Comparison of ENCODE assay signal across 28 cellular contexts in genomic region chr7:73799282-73800141, GRCh38. TPM values are rescaled to one million over a fixed set of nuclear protein-coding genes. Genes with fewer than 3 reads are reported as not detected.
DNase-seq lines count a peak whose midpoint lies in the region; ATAC-seq, FAIRE-seq and TF ChIP-seq lines count a peak whose summit lies in the region.
"Had no signal": no experiment of that assay in that cellular context is flagged by ENCODE, and none has a peak within 500 bp of the region (broad histone marks: within the 10 kb centered on the region; RNA-seq: fewer than 3 reads in every experiment).

No MANE protein-coding gene starts in this region.

- CTCF ChIA-PET in HepG2 (lab: Yijun Ruan, JAX; ENCODE audit: low intra/inter-chr PET ratio, low total read pairs) = no interaction called here

- no peaks in the 10 kb centered on the region for H3K36me3 ChIP-seq in HepG2 (replicated peaks in 1 of 2; ENCODE audit: control insufficient read depth in 1 of 2, insufficient read depth in 2 of 2, low read length in 2 of 2)
- no peaks in the 10 kb centered on the region for H3K36me3 ChIP-seq in right lobe of liver
- no peaks in the 10 kb centered on the region for H3K36me3 ChIP-seq in bronchial epithelial cell (ENCODE audit: control insufficient read depth, insufficient read depth, low read length)
- H3K36me3 ChIP-seq in mesodermal cell (ENCODE audit: control insufficient read depth, insufficient read depth, low read length) = no peaks in the 10 kb centered on the region
- H3K36me3 ChIP-seq: pancreas, SJCRH30 had no signal

- H3K27ac Mint-ChIP-seq in chondrocyte (ENCODE audit: unreplicated experiment) = no peak overlapping the region
- H3K27ac Mint-ChIP-seq: activated B cell treated with CpG ODN at 0.5 μM for 24 hours; activated CD4-positive, alpha-beta memory T cell treated with anti-CD3 and anti-CD28 coated beads, Interleukin-2, amount 10 ng/mL, durations not matched to agents 7 days and 5 days; IgD-negative memory B cell; T-helper 17 cell had no signal

- DNase-seq in HepG2 (ENCODE audit: low spot score) = peak; percentile 34
- no peak for DNase-seq in right lobe of liver
- DNase-seq in bronchial epithelial cell (ENCODE audit: low read depth) = peak; percentile 29
- no peak for DNase-seq in NCI-H1048 (lab: John Stamatoyannopoulos, UW)
- DNase-seq in NCI-H2227 (lab: John Stamatoyannopoulos, UW; ENCODE audit: unreplicated experiment) = no peak
- DNase-seq in GM19240 (ENCODE audit: insufficient read length, low spot score) = no peak
- DNase-seq in chondrocyte (ENCODE audit: low spot score) = no peak
- DNase-seq: activated B cell treated with CpG ODN at 0.5 μM for 24 hours; activated CD4-positive, alpha-beta memory T cell treated with anti-CD3 and anti-CD28 coated beads, Interleukin-2, amount 10 ng/mL, durations not matched to agents 7 days and 5 days; activated T-cell treated with anti-CD3 and anti-CD28 coated beads, Interleukin-2, amount 50 U/mL, for 4 hours; body of pancreas; dorsolateral prefrontal cortex; GOT3; MV-4-11; NCI-H1930; NCI-H446; SJCRH30; stimulated activated CD8-positive, alpha-beta memory T cell treated with anti-CD3 and anti-CD28 coated beads, Interleukin-4, amount 100 ng/mL, for 48 hours; T-helper 17 cell had no signal

- POLR2A ChIA-PET in HepG2 (lab: Yijun Ruan, JAX) = no interaction called here

- H3K27ac ChIP-seq in HepG2 (ENCODE audit: extremely low read length, insufficient read depth, low read length) (no peak overlapping the region), right lobe of liver (no peak overlapping the region), mesodermal cell (ENCODE audit: low read depth, low read length, severe bottlenecking) (peak overlapping the region; percentile 16)
- H3K27ac ChIP-seq: body of pancreas, dorsolateral prefrontal cortex, pancreas, SJCRH30, skin epidermis had no signal

- no peaks in the 10 kb centered on the region for H3K4me1 Mint-ChIP-seq in chondrocyte (ENCODE audit: low read depth)
- H3K4me1 Mint-ChIP-seq: activated B cell treated with CpG ODN at 0.5 μM for 24 hours; activated CD4-positive, alpha-beta memory T cell treated with anti-CD3 and anti-CD28 coated beads, Interleukin-2, amount 10 ng/mL, durations not matched to agents 7 days and 5 days; CD14-positive monocyte; IgD-negative memory B cell; T-helper 17 cell had no signal

- WGBS in HepG2 (ENCODE audit: low lambda C conversion rate) = 20% methylated on average over 10 of the region's 10 CpGs
- 63% methylated on average over 9 of the region's 10 CpGs for WGBS in right lobe of liver (ENCODE audit: insufficient coverage, low coverage, low lambda C conversion rate, missing lambda C conversion rate)
- WGBS in mesodermal cell (ENCODE audit: insufficient coverage in 2 of 2), 2 experiments = 64 to 66% methylated on average over 3 to 7 of the region's 10 CpGs

- intact Hi-C loops in HepG2 (cut with micrococcal nuclease; ENCODE audit: unreplicated experiment) = no loop called here
- intact Hi-C loops in right lobe of liver (cut with DNase I) = no loop called here

- no peaks in the 10 kb centered on the region for H3K36me3 Mint-ChIP-seq in chondrocyte (ENCODE audit: low read depth)
- H3K36me3 Mint-ChIP-seq: activated naive CD4-positive, alpha-beta T cell treated with anti-CD3 and anti-CD28 coated beads, Interleukin-2, amount 50 U/mL, for 72 hours; CD14-positive monocyte; IgD-negative memory B cell had no signal

- TF ChIP-seq POLR2A in HepG2 (IDR thresholded peaks at IDR 0.05; ENCODE audit: insufficient read depth in 1 of 2, low read depth in 2 of 2, low read length in 2 of 2) (no peak), right lobe of liver (IDR thresholded peaks at IDR 0.05) (no peak)

- in situ Hi-C loops in HepG2 (cut with HindIII; ENCODE audit: extremely low pct_ligation_motif_present, low pct_unique_long_range_greater_than_20kb) = no loop called here

- H3K4me3 ChIP-seq in HepG2 (replicated peaks in 1 of 3; ENCODE audit: insufficient read depth in 1 of 3, low read depth in 2 of 3, low read length in 3 of 3) = no peak overlapping the region
- no peak overlapping the region for H3K4me3 ChIP-seq in right lobe of liver
- H3K4me3 ChIP-seq in bronchial epithelial cell (ENCODE audit: low read depth, low read length) = no peak overlapping the region
- no peak overlapping the region for H3K4me3 ChIP-seq in mesodermal cell (ENCODE audit: extremely low read depth, insufficient read depth, low read length, poor library complexity, severe bottlenecking)
- H3K4me3 ChIP-seq: body of pancreas, dorsolateral prefrontal cortex, pancreas, SJCRH30, skin epidermis had no signal

- TF ChIP-seq CTCF in HepG2 (CRISPR knock-in tag; IDR thresholded peaks at IDR 0.05) = no peak
- no peak for TF ChIP-seq CTCF in right lobe of liver (IDR thresholded peaks at IDR 0.05)
- no peak for TF ChIP-seq CTCF in bronchial epithelial cell (IDR thresholded peaks at IDR 0.05; ENCODE audit: insufficient read depth, low read length, severe bottlenecking)
- no peak for TF ChIP-seq CTCF in chondrocyte (IDR thresholded peaks at IDR 0.05)

- no peak overlapping the region for H3K4me3 Mint-ChIP-seq in chondrocyte (ENCODE audit: unreplicated experiment)
- H3K4me3 Mint-ChIP-seq: activated B cell treated with CpG ODN at 0.5 μM for 24 hours; activated CD4-positive, alpha-beta memory T cell treated with anti-CD3 and anti-CD28 coated beads, Interleukin-2, amount 10 ng/mL, durations not matched to agents 7 days and 5 days; activated T-cell treated with anti-CD3 and anti-CD28 coated beads, Interleukin-2, amount 50 U/mL, for 4 hours; IgD-negative memory B cell; T-helper 17 cell had no signal

- H2AFZ ChIP-seq in HepG2 (ENCODE audit: low read length) = no peak overlapping the region

- no peak overlapping the region for H3K9ac ChIP-seq in HepG2 (ENCODE audit: insufficient read depth, low read depth, low read length)

- BruUV-seq in HepG2 (replicated peaks; lab: Mats Ljungman, UMichigan) = no TSS peak

- FAIRE-seq in HepG2 (lab: Jason Lieb, UNC) (no peak), bronchial epithelial cell (lab: Jason Lieb, UNC) (no peak)
- FAIRE-seq: A204.1, pancreas had no signal

- H3K4me2 ChIP-seq in HepG2 (ENCODE audit: low read depth, low read length) = no peak overlapping the region

- H3K27me3 Mint-ChIP-seq in chondrocyte (ENCODE audit: low read depth) = peaks cover 3% of the 10 kb centered on the region
- H3K27me3 Mint-ChIP-seq: IgD-negative memory B cell had no signal

- H3K27me3 ChIP-seq in HepG2 (ENCODE audit: control insufficient read depth in 1 of 2, insufficient read depth in 2 of 2, low read length in 2 of 2) = no peaks in the 10 kb centered on the region
- H3K27me3 ChIP-seq in right lobe of liver = no peaks in the 10 kb centered on the region
- H3K27me3 ChIP-seq in bronchial epithelial cell (ENCODE audit: control insufficient read depth, insufficient read depth, low read length) = no peaks in the 10 kb centered on the region
- H3K27me3 ChIP-seq: body of pancreas, dorsolateral prefrontal cortex, pancreas, SJCRH30 had no signal

- no peaks in the 10 kb centered on the region for H3K79me2 ChIP-seq in HepG2 (ENCODE audit: insufficient read depth, low read length)

- no peak for TF ChIP-seq RAD21 in HepG2 (CRISPR knock-in tag; IDR thresholded peaks at IDR 0.05)

- TF ChIP-seq EP300 in HepG2 (IDR thresholded peaks at IDR 0.05; ENCODE audit: low read depth in 2 of 2, low read length in 2 of 2) = no peak
- TF ChIP-seq EP300 in HepG2 (CRISPR knock-in tag; IDR thresholded peaks at IDR 0.05; ENCODE audit: borderline replicate concordance) = no peak

- ATAC-seq in HepG2 = peak; percentile 25; the same call in 1 of the 3 replicates
- ATAC-seq in right lobe of liver = no peak
- ATAC-seq: activated naive CD4-positive, alpha-beta T cell treated with anti-CD3 and anti-CD28 coated beads, Interleukin-2, amount 50 U/mL, for 72 hours; activated T-cell treated with anti-CD3 and anti-CD28 coated beads, Interleukin-2, amount 50 U/mL, for 4 hours; body of pancreas; esophagus mucosa; pancreas; T-helper 17 cell had no signal

- H3K9me3 ChIP-seq in HepG2 (ENCODE audit: low read length) (no peaks in the 10 kb centered on the region), right lobe of liver (no peaks in the 10 kb centered on the region), mesodermal cell (ENCODE audit: control insufficient read depth, low read length) (no peaks in the 10 kb centered on the region)
- H3K9me3 ChIP-seq: body of pancreas, pancreas, SJCRH30 had no signal

- no peaks in the 10 kb centered on the region for H3K9me3 Mint-ChIP-seq in chondrocyte (ENCODE audit: low read depth)
- H3K9me3 Mint-ChIP-seq: activated CD4-positive, alpha-beta memory T cell treated with anti-CD3 and anti-CD28 coated beads, Interleukin-2, amount 10 ng/mL, durations not matched to agents 7 days and 5 days; activated naive CD4-positive, alpha-beta T cell treated with anti-CD3 and anti-CD28 coated beads, Interleukin-2, amount 50 U/mL, for 72 hours; activated T-cell treated with anti-CD3 and anti-CD28 coated beads, Interleukin-2, amount 50 U/mL, for 4 hours had no signal

- H4K20me1 ChIP-seq in HepG2 (ENCODE audit: insufficient read depth, low read length) = no peaks in the 10 kb centered on the region

- H3K4me1 ChIP-seq in HepG2 (ENCODE audit: insufficient read depth, low read length) (peaks cover 15% of the 10 kb centered on the region), right lobe of liver (no peaks in the 10 kb centered on the region), mesodermal cell (ENCODE audit: control insufficient read depth, insufficient read depth, low read length, poor library complexity, severe bottlenecking) (peaks cover 2% of the 10 kb centered on the region)
- H3K4me1 ChIP-seq: pancreas, SJCRH30 had no signal

RNA-seq across cellular contexts. Expression of gene CLDN3, which starts 29.4 kb away (rescaled TPM):
- total RNA-seq in HepG2 (2016; rRNA removed; fragmentation: Illumina TruSeq; extraction: Trizol) (0.31 TPM in 1 of 2 replicates, not detected in the other), right lobe of liver (10 to 100 TPM; 16.1 to 37.3 (median 19.9) TPM), bronchial epithelial cell (not detected in 2 replicates), chondrocyte (0.32 TPM in 1 of 3 replicates, not detected in the others)
- total RNA-seq in HepG2 (2016; cell fraction: cytosol; rRNA removed; fragmentation: Illumina TruSeq; extraction: Trizol; ENCODE audit: low read depth) = 0.40 TPM in 1 of 2 replicates, not detected in the other
- 0.32 TPM in 1 of 2 replicates, not detected in the other for total RNA-seq in HepG2 (2016; cell fraction: insoluble cytoplasmic fraction; rRNA removed; fragmentation: Illumina TruSeq; extraction: Trizol)
- 0.19 TPM in 1 of 2 replicates, not detected in the other for total RNA-seq in HepG2 (2016; cell fraction: membrane; rRNA removed; fragmentation: Illumina TruSeq; extraction: Trizol)
- total RNA-seq in HepG2 (2016; cell fraction: nucleus; rRNA removed; fragmentation: Illumina TruSeq; extraction: Trizol) = 0.40 and 0.50 TPM in 2 replicates
- polyA plus RNA-seq in HepG2 (2011; rRNA removed) = 0.51 and 0.59 TPM in 2 replicates
- 0.59 and 1.2 TPM in 2 replicates for polyA plus RNA-seq in HepG2 (2011; cell fraction: cytosol; rRNA removed)
- 0.71 and 1.2 TPM in 2 replicates for polyA plus RNA-seq in HepG2 (2011; cell fraction: nucleus; rRNA removed)
- polyA plus RNA-seq in HepG2 (2012) = 1.0 and 1.2 TPM in 2 replicates
- 0.24 and 0.34 TPM in 2 replicates for polyA plus RNA-seq in HepG2 (2016; cell fraction: cytosol; fragmentation: Illumina TruSeq; extraction: Trizol; ENCODE audit: low read depth)
- 0.24 and 0.32 TPM in 2 replicates for polyA plus RNA-seq in HepG2 (2016; cell fraction: insoluble cytoplasmic fraction; fragmentation: Illumina TruSeq; extraction: Trizol; ENCODE audit: low read depth)
- polyA plus RNA-seq in HepG2 (2016; cell fraction: membrane; fragmentation: Illumina TruSeq; extraction: Trizol; ENCODE audit: low read depth) = 0.38 and 0.39 TPM in 2 replicates
- 0.49 and 1.4 TPM in 2 replicates for polyA plus RNA-seq in HepG2 (2016; cell fraction: nucleus; fragmentation: Illumina TruSeq; extraction: Trizol; ENCODE audit: insufficient read depth, low read depth)
- 0.26 and 0.98 TPM in 2 replicates for polyA minus RNA-seq in HepG2 (2011; rRNA and poly(A)+ RNA removed; ENCODE audit: low replicate concordance)
- polyA minus RNA-seq in HepG2 (2011; cell fraction: cytosol; rRNA and poly(A)+ RNA removed) = 0.49 and 1.1 TPM in 2 replicates
- polyA minus RNA-seq in HepG2 (2011; cell fraction: nucleus; rRNA and poly(A)+ RNA removed) = not detected in 2 replicates
- not detected for polyA plus RNA-seq in mesodermal cell (2013, experiment 1 of 2)
- polyA plus RNA-seq in mesodermal cell (2013, experiment 2 of 2) = not detected
- total RNA-seq: activated B cell treated with CpG ODN at 0.5 μM for 24 hours; activated CD4-positive, alpha-beta memory T cell treated with anti-CD3 and anti-CD28 coated beads, Interleukin-2, amount 10 ng/mL, durations not matched to agents 7 days and 5 days; activated naive CD4-positive, alpha-beta T cell treated with anti-CD3 and anti-CD28 coated beads, Interleukin-2, amount 50 U/mL, for 72 hours; SJCRH30; subcutaneous adipose tissue; T-helper 17 cell had no signal
- polyA plus RNA-seq: CD14-positive monocyte, IgD-negative memory B cell had no signal

RNA-seq across cellular contexts. Expression of gene CLDN4, which starts 31.3 kb away (rescaled TPM):
- total RNA-seq in HepG2 (2016; rRNA removed; fragmentation: Illumina TruSeq; extraction: Trizol) (9.4 and 28.2 TPM in 2 replicates), right lobe of liver (1 to 10 TPM in 5 of 6 experiments, under 1 TPM in 1; 0.56 to 3.9 (median 1.3) TPM), bronchial epithelial cell (55.5 and 126 TPM in 2 replicates), chondrocyte (0.35 to 0.80 TPM (median 0.51 TPM) in 3 replicates)
- total RNA-seq in HepG2 (2016; cell fraction: cytosol; rRNA removed; fragmentation: Illumina TruSeq; extraction: Trizol; ENCODE audit: low read depth) = 4.3 and 4.7 TPM in 2 replicates
- 9.9 and 28.5 TPM in 2 replicates for total RNA-seq in HepG2 (2016; cell fraction: insoluble cytoplasmic fraction; rRNA removed; fragmentation: Illumina TruSeq; extraction: Trizol)
- 7.4 and 7.9 TPM in 2 replicates for total RNA-seq in HepG2 (2016; cell fraction: membrane; rRNA removed; fragmentation: Illumina TruSeq; extraction: Trizol)
- 24.8 and 28.9 TPM in 2 replicates for total RNA-seq in HepG2 (2016; cell fraction: nucleus; rRNA removed; fragmentation: Illumina TruSeq; extraction: Trizol)
- polyA plus RNA-seq in HepG2 (2011; rRNA removed) = 35.7 and 47.4 TPM in 2 replicates
- 46.8 and 65.8 TPM in 2 replicates for polyA plus RNA-seq in HepG2 (2011; cell fraction: cytosol; rRNA removed)
- polyA plus RNA-seq in HepG2 (2011; cell fraction: nucleus; rRNA removed) = 34.9 and 35.5 TPM in 2 replicates
- 16.0 and 29.2 TPM in 2 replicates for polyA plus RNA-seq in HepG2 (2012)
- polyA plus RNA-seq in HepG2 (2016; cell fraction: cytosol; fragmentation: Illumina TruSeq; extraction: Trizol; ENCODE audit: low read depth) = 2.9 and 3.1 TPM in 2 replicates
- 8.7 and 9.9 TPM in 2 replicates for polyA plus RNA-seq in HepG2 (2016; cell fraction: insoluble cytoplasmic fraction; fragmentation: Illumina TruSeq; extraction: Trizol; ENCODE audit: low read depth)
- polyA plus RNA-seq in HepG2 (2016; cell fraction: membrane; fragmentation: Illumina TruSeq; extraction: Trizol; ENCODE audit: low read depth) = 3.9 and 4.0 TPM in 2 replicates
- polyA plus RNA-seq in HepG2 (2016; cell fraction: nucleus; fragmentation: Illumina TruSeq; extraction: Trizol; ENCODE audit: insufficient read depth, low read depth) = 34.6 and 39.8 TPM in 2 replicates
- polyA minus RNA-seq in HepG2 (2011; rRNA and poly(A)+ RNA removed; ENCODE audit: low replicate concordance) = 55.3 and 116 TPM in 2 replicates
- 39.1 and 50.4 TPM in 2 replicates for polyA minus RNA-seq in HepG2 (2011; cell fraction: cytosol; rRNA and poly(A)+ RNA removed)
- 8.5 and 9.7 TPM in 2 replicates for polyA minus RNA-seq in HepG2 (2011; cell fraction: nucleus; rRNA and poly(A)+ RNA removed)
- 2.5 TPM for polyA plus RNA-seq in mesodermal cell (2013, experiment 1 of 2)
- polyA plus RNA-seq in mesodermal cell (2013, experiment 2 of 2) = 1.4 TPM
- total RNA-seq: activated B cell treated with CpG ODN at 0.5 μM for 24 hours had no signal
- polyA plus RNA-seq: CD14-positive monocyte, IgD-negative memory B cell had no signal

RNA-seq across cellular contexts. Expression of gene METTL27, which starts 42.8 kb away (rescaled TPM):
- 1.2 and 2.0 TPM in 2 replicates for total RNA-seq in HepG2 (2016; rRNA removed; fragmentation: Illumina TruSeq; extraction: Trizol)
- total RNA-seq in HepG2 (2016; cell fraction: cytosol; rRNA removed; fragmentation: Illumina TruSeq; extraction: Trizol; ENCODE audit: low read depth) = 0.88 and 1.1 TPM in 2 replicates
- 1.3 and 1.7 TPM in 2 replicates for total RNA-seq in HepG2 (2016; cell fraction: insoluble cytoplasmic fraction; rRNA removed; fragmentation: Illumina TruSeq; extraction: Trizol)
- total RNA-seq in HepG2 (2016; cell fraction: membrane; rRNA removed; fragmentation: Illumina TruSeq; extraction: Trizol) = 0.77 and 1.5 TPM in 2 replicates
- 0.60 and 0.99 TPM in 2 replicates for total RNA-seq in HepG2 (2016; cell fraction: nucleus; rRNA removed; fragmentation: Illumina TruSeq; extraction: Trizol)
- polyA plus RNA-seq in HepG2 (2011; rRNA removed) = 3.0 and 3.6 TPM in 2 replicates
- polyA plus RNA-seq in HepG2 (2011; cell fraction: cytosol; rRNA removed) = 1.5 and 4.7 TPM in 2 replicates
- 3.3 and 4.0 TPM in 2 replicates for polyA plus RNA-seq in HepG2 (2011; cell fraction: nucleus; rRNA removed)
- 1.8 and 2.3 TPM in 2 replicates for polyA plus RNA-seq in HepG2 (2012)
- 1.4 and 1.7 TPM in 2 replicates for polyA plus RNA-seq in HepG2 (2016; cell fraction: cytosol; fragmentation: Illumina TruSeq; extraction: Trizol; ENCODE audit: low read depth)
- polyA plus RNA-seq in HepG2 (2016; cell fraction: insoluble cytoplasmic fraction; fragmentation: Illumina TruSeq; extraction: Trizol; ENCODE audit: low read depth) = 0.83 and 1.6 TPM in 2 replicates
- 0.92 and 1.7 TPM in 2 replicates for polyA plus RNA-seq in HepG2 (2016; cell fraction: membrane; fragmentation: Illumina TruSeq; extraction: Trizol; ENCODE audit: low read depth)
- polyA plus RNA-seq in HepG2 (2016; cell fraction: nucleus; fragmentation: Illumina TruSeq; extraction: Trizol; ENCODE audit: insufficient read depth, low read depth) = 1.5 and 1.8 TPM in 2 replicates
- 3.6 and 5.4 TPM in 2 replicates for polyA minus RNA-seq in HepG2 (2011; rRNA and poly(A)+ RNA removed; ENCODE audit: low replicate concordance)
- 0.69 and 0.70 TPM in 2 replicates for polyA minus RNA-seq in HepG2 (2011; cell fraction: cytosol; rRNA and poly(A)+ RNA removed)
- 2.1 and 3.7 TPM in 2 replicates for polyA minus RNA-seq in HepG2 (2011; cell fraction: nucleus; rRNA and poly(A)+ RNA removed)
- 1 to 10 TPM in 3 of 6 experiments, under 1 TPM in 3; 0.49 to 1.4 (median 1.0) TPM for total RNA-seq in right lobe of liver
- total RNA-seq in bronchial epithelial cell = 0.26 and 3.3 TPM in 2 replicates
- polyA plus RNA-seq in mesodermal cell (2013, experiment 1 of 2) = 3.6 TPM
- 3.1 TPM for polyA plus RNA-seq in mesodermal cell (2013, experiment 2 of 2)
- total RNA-seq in chondrocyte = 0.51 to 1.7 TPM (median 0.99 TPM) in 3 replicates
- polyA plus RNA-seq: IgD-negative memory B cell had no signal

Comparison
In these comparisons a context has a peak if more than half of its experiments do, and no peak if none do; other contexts are left out.
1. DNase-seq: peak in HepG2 (single experiment) and bronchial epithelial cell (single experiment); none in right lobe of liver (0 of 3), NCI-H1048 (single experiment), NCI-H2227 (single experiment), GM19240 (single experiment) and chondrocyte (single experiment).
2. RNA of gene CLDN3, which starts 29.4 kb away (total RNA-seq): 16.1 to 37.3 TPM in right lobe of liver; 0.32 TPM in chondrocyte, 0.19 to 0.50 TPM in HepG2 and not detected in bronchial epithelial cell; every median in the first group is over 10 times any median in the second.